17 cellular contexts compared by ENCODE assay signal in the genomic region with DNA sequence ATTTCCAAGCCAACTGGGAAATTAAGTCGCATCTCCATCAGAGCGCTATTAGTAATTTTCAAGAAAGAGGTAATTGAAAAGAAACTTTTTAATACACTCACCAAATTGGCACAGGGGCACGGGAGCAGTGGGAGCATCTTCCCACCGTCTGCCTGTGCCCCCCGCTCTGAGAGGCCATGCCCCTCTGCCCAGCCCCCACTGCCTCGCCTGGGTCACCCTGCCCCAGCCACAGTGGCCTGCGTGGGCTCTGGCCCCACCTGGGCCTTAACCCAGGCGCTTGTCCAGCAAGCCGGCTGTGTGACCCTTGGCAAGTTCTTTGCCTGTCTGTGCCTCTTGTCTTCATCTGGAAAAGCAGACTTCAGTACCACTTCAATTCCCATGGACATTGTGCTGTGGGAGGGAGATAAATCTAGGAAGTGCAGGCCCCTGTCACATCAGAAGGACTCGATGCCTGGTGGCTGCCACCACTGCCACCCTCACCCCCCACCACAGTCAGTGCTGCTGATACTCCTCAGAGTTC. TPM values are rescaled to one million over a fixed set of nuclear protein-coding genes. Genes with fewer than 3 reads are reported as not detected.
DNase-seq lines count a peak whose midpoint lies in the region; ATAC-seq and TF ChIP-seq lines count a peak whose summit lies in the region.
"Had no signal": no experiment of that assay in that cellular context is flagged by ENCODE, and none has a peak within 500 bp of the region (broad histone marks: within the 10 kb centered on the region; RNA-seq: fewer than 3 reads in every experiment).

No MANE protein-coding gene starts in this region.

- peak overlapping the region; percentile 68 for H2BK15ac ChIP-seq in mesenchymal stem cell (ENCODE audit: low read depth, poor library complexity, severe bottlenecking)

- no peak overlapping the region for H3K9ac ChIP-seq in endodermal cell (ENCODE audit: extremely low read depth, low read length, poor library complexity, severe bottlenecking)
- no peak overlapping the region for H3K9ac ChIP-seq in mesenchymal stem cell (ENCODE audit: low read length)

- peaks cover 42% of the 10 kb centered on the region for H3K4me1 Mint-ChIP-seq in endodermal cell
- H3K4me1 Mint-ChIP-seq: CD4-positive, alpha-beta memory T cell; naive B cell had no signal

- H3K36me3 ChIP-seq in SJCRH30: no peaks in the 10 kb centered on the region
- H3K36me3 ChIP-seq in endodermal cell (ENCODE audit: control insufficient read depth, insufficient read depth, low read length): no peaks in the 10 kb centered on the region
- peaks cover 0 to 5% of the 10 kb centered on the region in 2 experiments for H3K36me3 ChIP-seq in mesenchymal stem cell (ENCODE audit: control insufficient read depth in 1 of 2, insufficient read depth in 2 of 2, low read depth in 1 of 2, low read length in 2 of 2)
- H3K36me3 ChIP-seq in testis (ENCODE audit: low read depth, missing control alignments): no peaks in the 10 kb centered on the region

- ATAC-seq in GM21619 (IDR thresholded peaks at IDR 0.05; ENCODE audit: unreplicated experiment) (no peak), HG03520 (IDR thresholded peaks at IDR 0.05; ENCODE audit: unreplicated experiment) (no peak)
- ATAC-seq: activated CD4-positive, CD25-positive, alpha-beta regulatory T cell treated with anti-CD3 and anti-CD28 coated beads, Interleukin-2, amount 50 U/mL, for 24 hours; activated CD8-positive, alpha-beta T cell treated with anti-CD3 and anti-CD28 coated beads, Interleukin-2, amount 10 ng/mL, durations not matched to agents 7 days and 5 days had no signal

- H2BK120ac ChIP-seq in mesenchymal stem cell (ENCODE audit: low read depth, low read length): peak overlapping the region; percentile 85

- H2AFZ ChIP-seq in mesenchymal stem cell (ENCODE audit: low read depth, low read length): no peak overlapping the region

- peak overlapping the region in 1 of 2 experiments; percentile 90 for H3K14ac ChIP-seq in mesenchymal stem cell (ENCODE audit: low read length in 2 of 2)

- no peak overlapping the region for H3K4me3 Mint-ChIP-seq in endodermal cell
- H3K4me3 Mint-ChIP-seq: activated CD8-positive, alpha-beta T cell treated with anti-CD3 and anti-CD28 coated beads, Interleukin-2, amount 10 ng/mL, durations not matched to agents 7 days and 5 days; CD4-positive, alpha-beta memory T cell; naive B cell had no signal

- no peak overlapping the region for H3K23ac ChIP-seq in mesenchymal stem cell (ENCODE audit: low read length in 2 of 2)

- peak overlapping the region; percentile 77 to 81 for H3K4ac ChIP-seq in mesenchymal stem cell (ENCODE audit: low read depth in 1 of 2, low read length in 2 of 2)

- peak overlapping the region; percentile 34 for H2AK5ac ChIP-seq in mesenchymal stem cell (ENCODE audit: low read length, severe bottlenecking)

- no peak for TF ChIP-seq POLR2A in testis (IDR thresholded peaks at IDR 0.05)

- H3K36me3 Mint-ChIP-seq in endodermal cell (ENCODE audit: low read depth): no peaks in the 10 kb centered on the region
- H3K36me3 Mint-ChIP-seq: CD4-positive, alpha-beta memory T cell; naive B cell had no signal

- 94 to 96% methylated on average over 7 to 10 of the region's 10 CpGs for WGBS in endodermal cell (ENCODE audit: insufficient coverage in 1 of 2, insufficient read length in 1 of 2), 2 experiments
- WGBS in mesenchymal stem cell: 90% methylated on average over 8 of the region's 10 CpGs
- WGBS in testis, 2 donors: 65 to 67% methylated on average over 9 to 10 of the region's 10 CpGs

- peak overlapping the region; percentile 98 for H3K27ac ChIP-seq in SJCRH30
- H3K27ac ChIP-seq in endodermal cell (ENCODE audit: low read depth, low read length): no peak overlapping the region
- no peak overlapping the region for H3K27ac ChIP-seq in mesenchymal stem cell (ENCODE audit: low read length, poor library complexity, severe bottlenecking)
- H3K27ac ChIP-seq in testis: peak overlapping the region; percentile 10 to 73
- H3K27ac ChIP-seq: epithelial cell of prostate had no signal

- DNase-seq in SJCRH30: no peak
- peak; percentile 36 for DNase-seq in endodermal cell
- no peak for DNase-seq in mesenchymal stem cell
- DNase-seq in testis: no peak
- DNase-seq in central memory CD4-positive, alpha-beta T cell: no peak
- DNase-seq: activated CD8-positive, alpha-beta T cell treated with anti-CD3 and anti-CD28 coated beads, Interleukin-2, amount 10 ng/mL, durations not matched to agents 7 days and 5 days; CD4-positive, alpha-beta memory T cell; foreskin fibroblast; mammary epithelial cell; naive B cell; NCI-H1092; NCI-H187 treated with DMSO at 0.1 percent for 48 hours; SW 1271 had no signal

- TF ChIP-seq CTCF in endodermal cell (conservative IDR thresholded peaks at IDR 0.05): no peak
- no peak for TF ChIP-seq CTCF in testis (IDR thresholded peaks at IDR 0.05)

- H4K91ac ChIP-seq in mesenchymal stem cell (ENCODE audit: low read length): peak overlapping the region; percentile 94

- H3K4me3 ChIP-seq in SJCRH30: no peak overlapping the region
- H3K4me3 ChIP-seq in endodermal cell (ENCODE audit: low read length): no peak overlapping the region
- H3K4me3 ChIP-seq in mesenchymal stem cell (ENCODE audit: insufficient read depth in 1 of 2, low read depth in 1 of 2, low read length in 2 of 2): no peak overlapping the region
- H3K4me3 ChIP-seq in testis: no peak overlapping the region

- peak overlapping the region; percentile 81 for H4K8ac ChIP-seq in mesenchymal stem cell (ENCODE audit: low read length)

- H3K4me2 ChIP-seq in mesenchymal stem cell (ENCODE audit: low read length, poor library complexity, severe bottlenecking): no peak overlapping the region

- H2BK12ac ChIP-seq in mesenchymal stem cell (ENCODE audit: low read length in 2 of 2): peak overlapping the region; percentile 95 to 97

- peak overlapping the region; percentile 60 to 86 for H3K18ac ChIP-seq in mesenchymal stem cell (ENCODE audit: low read depth in 1 of 2, low read length in 2 of 2)

- H2BK5ac ChIP-seq in mesenchymal stem cell (ENCODE audit: low read depth, low read length, poor library complexity, severe bottlenecking): no peak overlapping the region

- H3K27me3 ChIP-seq in SJCRH30 (no peaks in the 10 kb centered on the region), endodermal cell (ENCODE audit: control insufficient read depth, insufficient read depth, low read length, poor library complexity, severe bottlenecking) (no peaks in the 10 kb centered on the region), mesenchymal stem cell (ENCODE audit: control insufficient read depth in 1 of 2, insufficient read depth in 1 of 2, low read length in 2 of 2) (no peaks in the 10 kb centered on the region), testis (no peaks in the 10 kb centered on the region)

- no peaks in the 10 kb centered on the region for H3K27me3 Mint-ChIP-seq in endodermal cell (ENCODE audit: insufficient read depth)
- H3K27me3 Mint-ChIP-seq: CD4-positive, alpha-beta memory T cell had no signal

- H3K79me1 ChIP-seq in mesenchymal stem cell (replicated peaks; ENCODE audit: low read length, poor library complexity, severe bottlenecking): peaks cover 37% of the 10 kb centered on the region

- no peak overlapping the region for H3K27ac Mint-ChIP-seq in endodermal cell
- H3K27ac Mint-ChIP-seq: activated CD8-positive, alpha-beta T cell treated with anti-CD3 and anti-CD28 coated beads, Interleukin-2, amount 10 ng/mL, durations not matched to agents 7 days and 5 days; CD4-positive, alpha-beta memory T cell; naive B cell had no signal

- peaks cover 50% of the 10 kb centered on the region for H3K4me1 ChIP-seq in SJCRH30
- H3K4me1 ChIP-seq in endodermal cell (ENCODE audit: control insufficient read depth, insufficient read depth, low read length): peaks cover 18% of the 10 kb centered on the region
- peaks cover 45% of the 10 kb centered on the region for H3K4me1 ChIP-seq in mesenchymal stem cell (ENCODE audit: control insufficient read depth, insufficient read depth, low read depth, low read length)
- peaks cover 38% of the 10 kb centered on the region for H3K4me1 ChIP-seq in testis

- no peaks in the 10 kb centered on the region for H3K9me3 Mint-ChIP-seq in endodermal cell

- H3K9me3 ChIP-seq in SJCRH30 (replicated peaks) (no peaks in the 10 kb centered on the region), endodermal cell (ENCODE audit: control insufficient read depth, low read length) (no peaks in the 10 kb centered on the region), mesenchymal stem cell (ENCODE audit: control insufficient read depth, low read length) (no peaks in the 10 kb centered on the region), testis (no peaks in the 10 kb centered on the region)

- intact Hi-C loops in testis (cut with DNase I; ENCODE audit: low total_unique reads): no loop called here

RNA-seq across cellular contexts. Expression of a gene that starts 31.9 kb away (rescaled TPM):
- total RNA-seq in SJCRH30 (2014; rRNA removed; shearing (Covaris generic)): 13.0 and 18.4 TPM in 2 replicates
- total RNA-seq in endodermal cell (10 to 100 TPM; 17.0 to 24.2 TPM), testis (10 to 100 TPM; 16.5 to 21.4 TPM)
- polyA plus RNA-seq in endodermal cell (2013, experiment 1 of 2): 29.8 TPM
- polyA plus RNA-seq in endodermal cell (2013, experiment 2 of 2): 28.3 TPM
- polyA plus RNA-seq in mesenchymal stem cell (2013, experiment 1 of 2): 28.9 TPM
- 29.5 TPM for polyA plus RNA-seq in mesenchymal stem cell (2013, experiment 2 of 2)
- 5.1 TPM for polyA plus RNA-seq in testis (ENCODE audit: insufficient read depth, low read depth, low replicate concordance)
- total RNA-seq: CD4-positive, alpha-beta memory T cell had no signal
- polyA plus RNA-seq: CD4-positive, alpha-beta memory T cell had no signal

Comparison
In these comparisons a context has a peak if more than half of its experiments do, and no peak if none do; other contexts are left out.
1. H3K27ac ChIP-seq: peak in SJCRH30 (single experiment) and testis (2 of 2); none in endodermal cell (single experiment) and mesenchymal stem cell (single experiment).